ENCODE assay signal across 10 cellular contexts in the genomic region with DNA sequence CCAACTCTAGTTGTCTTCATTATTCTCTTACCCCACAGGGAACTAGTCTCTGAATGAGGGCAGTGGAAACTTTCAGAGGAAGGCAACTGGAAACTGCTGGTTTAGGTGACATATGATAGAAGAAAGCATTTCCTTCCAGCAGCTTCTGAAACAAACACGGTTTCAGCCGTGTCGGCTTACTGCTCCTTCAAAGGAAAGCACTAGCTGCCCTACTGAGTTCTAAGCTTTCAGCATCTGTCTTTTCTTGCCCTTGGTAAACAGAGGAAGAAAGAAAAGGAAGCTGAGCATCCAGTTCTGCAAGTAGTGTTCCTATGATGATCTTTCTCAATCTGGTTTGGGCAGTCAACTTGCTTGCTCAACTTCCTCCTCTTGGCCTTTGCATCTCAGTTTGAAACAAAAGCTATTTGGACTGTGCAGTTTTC.
DNase-seq lines count a peak whose midpoint lies in the region; ATAC-seq and TF ChIP-seq lines count a peak whose summit lies in the region.
"Had no signal": no experiment of that assay in that cellular context is flagged by ENCODE, and none has a peak within 500 bp of the region (broad histone marks: within the 10 kb centered on the region; RNA-seq: fewer than 3 reads in every experiment).

No MANE protein-coding gene starts in this region.

- H3K4me3 Mint-ChIP-seq in chondrocyte (ENCODE audit: unreplicated experiment): no peak overlapping the region

- no peak overlapping the region for H3K4me3 ChIP-seq in Peyer's patch
- H3K4me3 ChIP-seq: vagina had no signal

- intact Hi-C loops in sciatic nerve (cut with DNase I): no loop called here

- peaks cover 4% of the 10 kb centered on the region for H3K4me1 Mint-ChIP-seq in chondrocyte (ENCODE audit: low read depth)

- no peaks in the 10 kb centered on the region for H3K36me3 ChIP-seq in Peyer's patch
- H3K36me3 ChIP-seq: vagina had no signal

- H3K27me3 ChIP-seq in Peyer's patch: no peaks in the 10 kb centered on the region
- H3K27me3 ChIP-seq: vagina had no signal

- no peaks in the 10 kb centered on the region for H3K27me3 Mint-ChIP-seq in chondrocyte (ENCODE audit: low read depth)

- H3K36me3 Mint-ChIP-seq in chondrocyte (ENCODE audit: low read depth): no peaks in the 10 kb centered on the region

- no peak overlapping the region for H3K27ac Mint-ChIP-seq in chondrocyte (ENCODE audit: unreplicated experiment)

- peak overlapping the region; percentile 62 for H3K27ac ChIP-seq in cingulate gyrus (ENCODE audit: low read depth, low read length)
- H3K27ac ChIP-seq in Peyer's patch: peak overlapping the region in 1 of 4 donors; percentile 31
- H3K27ac ChIP-seq: vagina had no signal

- peak; percentile 55 for ATAC-seq in GM21390 (IDR thresholded peaks at IDR 0.05; ENCODE audit: unreplicated experiment)
- ATAC-seq in sciatic nerve: peak; percentile 63
- no peak for ATAC-seq in HG03457 (IDR thresholded peaks at IDR 0.05; ENCODE audit: unreplicated experiment)
- no peak for ATAC-seq in HG02840 (IDR thresholded peaks at IDR 0.05; ENCODE audit: low FRiP score, unreplicated experiment)

- TF ChIP-seq CTCF in Peyer's patch (IDR thresholded peaks at IDR 0.05): no peak
- no peak for TF ChIP-seq CTCF in chondrocyte (IDR thresholded peaks at IDR 0.05)

- peaks cover 2% of the 10 kb centered on the region for H3K9me3 Mint-ChIP-seq in chondrocyte (ENCODE audit: low read depth)

- no peak for TF ChIP-seq POLR2A in Peyer's patch (IDR thresholded peaks at IDR 0.05)

- H3K4me1 ChIP-seq in Peyer's patch: no peaks in the 10 kb centered on the region

- DNase-seq in NOMO-1 treated with DMSO at 0.1 percent for 48 hours (lab: John Stamatoyannopoulos, UW; ENCODE audit: unreplicated experiment): peak; percentile 93
- no peak for DNase-seq in sciatic nerve (ENCODE audit: low spot score)
- DNase-seq in Peyer's patch: no peak
- DNase-seq in chondrocyte (ENCODE audit: low spot score): no peak
- DNase-seq: NCI-H1048 had no signal

- no peaks in the 10 kb centered on the region for H3K9me3 ChIP-seq in Peyer's patch
- H3K9me3 ChIP-seq: vagina had no signal

Comparison
In these comparisons a context has a peak if more than half of its experiments do, and no peak if none do; other contexts are left out.
1. ATAC-seq: peak in GM21390 (single experiment) and sciatic nerve (single experiment); none in HG03457 (single experiment) and HG02840 (single experiment).